ENCODE assay signal across 18 cellular contexts in genomic region chr17:65131946-65132345, GRCh38. TPM values are rescaled to one million over a fixed set of nuclear protein-coding genes. Genes with fewer than 3 reads are reported as not detected.
DNase-seq lines count a peak whose midpoint lies in the region; ATAC-seq, FAIRE-seq and TF ChIP-seq lines count a peak whose summit lies in the region.
"Had no signal": no experiment of that assay in that cellular context is flagged by ENCODE, and none has a peak within 500 bp of the region (broad histone marks: within the 10 kb centered on the region; RNA-seq: fewer than 3 reads in every experiment).

No MANE protein-coding gene starts in this region.

- BruUV-seq in K562 (replicated peaks; lab: Mats Ljungman, UMichigan) (no TSS peak), HepG2 (replicated peaks; lab: Mats Ljungman, UMichigan) (no TSS peak)

- H3K36me3 ChIP-seq in K562 (ENCODE audit: control insufficient read depth, insufficient read depth, low read length) (no peaks in the 10 kb centered on the region), HepG2 (replicated peaks in 1 of 2; ENCODE audit: control insufficient read depth in 1 of 2, insufficient read depth in 2 of 2, low read length in 2 of 2) (no peaks in the 10 kb centered on the region), colonic mucosa (no peaks in the 10 kb centered on the region)
- H3K36me3 ChIP-seq: gastroesophageal sphincter, HAP-1 had no signal

- no peaks in the 10 kb centered on the region for H3K9me3 ChIP-seq in K562 (replicated peaks; ENCODE audit: control insufficient read depth, insufficient read depth, low read depth, low read length)
- H3K9me3 ChIP-seq in HepG2 (ENCODE audit: low read length), result no peaks in the 10 kb centered on the region
- no peaks in the 10 kb centered on the region for H3K9me3 ChIP-seq in colonic mucosa
- H3K9me3 ChIP-seq: gastroesophageal sphincter, HAP-1 had no signal

- H3K27ac Mint-ChIP-seq in stimulated activated effector memory CD8-positive, alpha-beta T cell treated with anti-CD3 and anti-CD28 coated beads, Interleukin-12 subunit alpha, Interleukin-12 subunit beta, amount 100 ng/mL, for 72 hours, result no peak overlapping the region

- TF ChIP-seq POLR2A in K562 (conservative IDR thresholded peaks at IDR 0.05) (no peak), HepG2 (IDR thresholded peaks at IDR 0.05; ENCODE audit: insufficient read depth in 1 of 2, low read depth in 2 of 2, low read length in 2 of 2) (no peak)

- no peaks in the 10 kb centered on the region for H3K27me3 ChIP-seq in K562 (ENCODE audit: control insufficient read depth in 2 of 2, insufficient read depth in 2 of 2, low read length in 2 of 2)
- H3K27me3 ChIP-seq in HepG2 (ENCODE audit: control insufficient read depth in 1 of 2, insufficient read depth in 2 of 2, low read length in 2 of 2), result peaks cover 2 to 25% of the 10 kb centered on the region in 2 experiments; a peak in 4 of 5 replicates
- H3K27me3 ChIP-seq in colonic mucosa, result no peaks in the 10 kb centered on the region
- H3K27me3 ChIP-seq: dorsolateral prefrontal cortex, gastroesophageal sphincter had no signal

- H3K9me1 ChIP-seq in K562 (ENCODE audit: control insufficient read depth, insufficient read depth, low read length), result no peaks in the 10 kb centered on the region

- no peaks in the 10 kb centered on the region for H4K20me1 ChIP-seq in K562 (replicated peaks; ENCODE audit: control insufficient read depth, insufficient read depth, low read length)
- no peaks in the 10 kb centered on the region for H4K20me1 ChIP-seq in HepG2 (ENCODE audit: insufficient read depth, low read length)

- DNase-seq in AG09319 (ENCODE audit: extremely low read depth, low read depth) (peak; percentile 42), HT1080 (ENCODE audit: low read depth) (peak; percentile 80), K562 (ENCODE audit: extremely low read depth in 1 of 4, low spot score in 3 of 4) (no peak), HepG2 (ENCODE audit: low spot score) (peak; percentile 57), SW 1271 (lab: John Stamatoyannopoulos, UW) (no peak), colonic mucosa (no peak)
- DNase-seq in activated CD4-positive, alpha-beta T cell treated with anti-CD3 and anti-CD28 coated beads, Interleukin-2, amount 50 U/mL, for 48 hours, result no peak
- no peak for DNase-seq in stimulated activated effector memory CD8-positive, alpha-beta T cell treated with anti-CD3 and anti-CD28 coated beads, Interleukin-12 subunit alpha, Interleukin-12 subunit beta, amount 100 ng/mL, for 72 hours (ENCODE audit: low spot score in 2 of 2)
- DNase-seq: activated CD4-positive, alpha-beta T cell treated with anti-CD3 and anti-CD28 coated beads for 4 hours; activated T-cell treated with anti-CD3 and anti-CD28 coated beads, Interleukin-2, amount 50 U/mL, for 48 hours; amygdala; dorsolateral prefrontal cortex; kidney; stimulated activated CD4-positive, alpha-beta T cell treated with anti-CD3 and anti-CD28 coated beads, Interleukin-2, amount 100 ng/mL, for 24 hours; trophoblast cell had no signal

- H3K9ac ChIP-seq in K562 (ENCODE audit: insufficient read depth in 1 of 2, low read depth in 2 of 2, low read length in 2 of 2) (no peak overlapping the region), HepG2 (ENCODE audit: insufficient read depth, low read depth, low read length) (no peak overlapping the region), colonic mucosa (ENCODE audit: low read depth in 2 of 2, low read length in 2 of 2) (no peak overlapping the region)

- TF ChIP-seq EP300 in K562 (IDR thresholded peaks at IDR 0.05; ENCODE audit: low read length) (no peak), HepG2 (IDR thresholded peaks at IDR 0.05; ENCODE audit: low read depth in 2 of 2, low read length in 2 of 2) (no peak), HepG2 (CRISPR knock-in tag; IDR thresholded peaks at IDR 0.05; ENCODE audit: borderline replicate concordance) (no peak)

- in situ Hi-C loops in K562 (cut with MboI), result no loop called here
- in situ Hi-C loops in HepG2 (cut with HindIII; ENCODE audit: extremely low pct_ligation_motif_present, low pct_unique_long_range_greater_than_20kb), result no loop called here

- H3K4me3 Mint-ChIP-seq in stimulated activated effector memory CD8-positive, alpha-beta T cell treated with anti-CD3 and anti-CD28 coated beads, Interleukin-12 subunit alpha, Interleukin-12 subunit beta, amount 100 ng/mL, for 72 hours, result no peak overlapping the region

- H3K79me2 ChIP-seq in K562 (ENCODE audit: control insufficient read depth, insufficient read depth, low read length) (no peaks in the 10 kb centered on the region), HepG2 (ENCODE audit: insufficient read depth, low read length) (no peaks in the 10 kb centered on the region)

- no peaks in the 10 kb centered on the region for H3K9me3 Mint-ChIP-seq in stimulated activated effector memory CD8-positive, alpha-beta T cell treated with anti-CD3 and anti-CD28 coated beads, Interleukin-12 subunit alpha, Interleukin-12 subunit beta, amount 100 ng/mL, for 72 hours

- intact Hi-C loops in K562 (cut with micrococcal nuclease) (no loop called here), HepG2 (cut with micrococcal nuclease; ENCODE audit: unreplicated experiment) (no loop called here), colonic mucosa (cut with DNase I) (no loop called here)

- TF ChIP-seq RAD21 in K562 (CRISPR knock-in tag; conservative IDR thresholded peaks at IDR 0.05 in 1 of 2, IDR thresholded peaks at IDR 0.05 in 1 of 2) (no peak), HepG2 (CRISPR knock-in tag; IDR thresholded peaks at IDR 0.05) (no peak)

- H3K4me1 ChIP-seq in K562 (replicated peaks in 1 of 2; ENCODE audit: control insufficient read depth in 2 of 2, insufficient read depth in 2 of 2, low read length in 2 of 2), result peaks cover 8 to 15% of the 10 kb centered on the region in 2 experiments; a peak in 3 of 5 replicates
- peaks cover 26% of the 10 kb centered on the region for H3K4me1 ChIP-seq in HepG2 (ENCODE audit: insufficient read depth, low read length)
- H3K4me1 ChIP-seq in colonic mucosa, result no peaks in the 10 kb centered on the region
- H3K4me1 ChIP-seq: HAP-1 had no signal

- no peak overlapping the region for H3K4me2 ChIP-seq in K562 (ENCODE audit: insufficient read depth, low read length)
- peak overlapping the region; percentile 50 for H3K4me2 ChIP-seq in HepG2 (ENCODE audit: low read depth, low read length)

- no peak overlapping the region for H3K4me3 ChIP-seq in K562
- no peak overlapping the region for H3K4me3 ChIP-seq in HepG2 (replicated peaks in 1 of 3; ENCODE audit: insufficient read depth in 1 of 3, low read depth in 2 of 3, low read length in 3 of 3)
- no peak overlapping the region for H3K4me3 ChIP-seq in colonic mucosa
- H3K4me3 ChIP-seq: dorsolateral prefrontal cortex, gastroesophageal sphincter, HAP-1 had no signal

- no peak overlapping the region for H3K27ac ChIP-seq in K562 (ENCODE audit: extremely low read depth, low read depth, low read length)
- H3K27ac ChIP-seq in HepG2 (ENCODE audit: extremely low read length, insufficient read depth, low read length), result no peak overlapping the region
- H3K27ac ChIP-seq in colonic mucosa, result no peak overlapping the region
- H3K27ac ChIP-seq: C4-2B, dorsolateral prefrontal cortex, gastroesophageal sphincter had no signal

- POLR2A ChIA-PET in K562 (lab: Yijun Ruan, JAX) (interaction anchor here (1.2 kb wide), 1 partner anchor 9 kb away, joined by 4 read pairs; no protein-coding TSS in a partner anchor), HepG2 (lab: Yijun Ruan, JAX) (interaction anchor here (0.6 kb wide), 1 partner anchor 9 kb away, joined by 3 read pairs; no protein-coding TSS in a partner anchor)

- CTCF ChIA-PET in K562 (lab: Yijun Ruan, JAX; ENCODE audit: low intra/inter-chr PET ratio), result no interaction called here
- CTCF ChIA-PET in HepG2 (lab: Yijun Ruan, JAX; ENCODE audit: low intra/inter-chr PET ratio, low total read pairs), result no interaction called here

- no peak for TF ChIP-seq CTCF in AG09319 (IDR thresholded peaks at IDR 0.05; ENCODE audit: low read depth, low read length)
- no peak for TF ChIP-seq CTCF in K562 (IDR thresholded peaks at IDR 0.05 in 2 of 3, conservative IDR thresholded peaks at IDR 0.05 in 1 of 3; ENCODE audit: insufficient read depth in 2 of 3, low read depth in 1 of 3, low read length in 3 of 3)
- no peak for TF ChIP-seq CTCF in HepG2 (CRISPR knock-in tag; IDR thresholded peaks at IDR 0.05)
- TF ChIP-seq CTCF in colonic mucosa (IDR thresholded peaks at IDR 0.05), result no peak

- ATAC-seq in K562, result no peak
- peak; percentile 82 for ATAC-seq in HepG2
- no peak for ATAC-seq in stimulated activated effector memory CD8-positive, alpha-beta T cell treated with anti-CD3 and anti-CD28 coated beads, Interleukin-12 subunit alpha, Interleukin-12 subunit beta, amount 100 ng/mL, for 72 hours
- ATAC-seq: gastroesophageal sphincter had no signal

- peak overlapping the region; percentile 83 for H2AFZ ChIP-seq in K562 (ENCODE audit: low read depth, low read length)
- H2AFZ ChIP-seq in HepG2 (ENCODE audit: low read length), result no peak overlapping the region

- peaks cover 6% of the 10 kb centered on the region for H3K4me1 Mint-ChIP-seq in stimulated activated effector memory CD8-positive, alpha-beta T cell treated with anti-CD3 and anti-CD28 coated beads, Interleukin-12 subunit alpha, Interleukin-12 subunit beta, amount 100 ng/mL, for 72 hours

- WGBS in K562 (ENCODE audit: insufficient coverage, low coverage, missing lambda C conversion rate), result 73% methylated on average over 4 of the region's 5 CpGs
- 0% methylated on average over 5 of the region's 5 CpGs for WGBS in HepG2 (ENCODE audit: low lambda C conversion rate)

- no peaks in the 10 kb centered on the region for H3K36me3 Mint-ChIP-seq in stimulated activated effector memory CD8-positive, alpha-beta T cell treated with anti-CD3 and anti-CD28 coated beads, Interleukin-12 subunit alpha, Interleukin-12 subunit beta, amount 100 ng/mL, for 72 hours

- no peak for FAIRE-seq in K562 (lab: Jason Lieb, UNC)
- FAIRE-seq in HepG2 (lab: Jason Lieb, UNC), result peak; percentile 73
- FAIRE-seq: kidney had no signal

RNA-seq across cellular contexts. Expression of gene RGS9, which starts 5.2 kb away (rescaled TPM):
- total RNA-seq in HT1080 (2014; rRNA removed; shearing (Covaris generic)), result 2.2 and 4.0 TPM in 2 replicates
- polyA plus RNA-seq in HT1080 (2015; cell fraction: cytosol; rRNA removed), result 0.97 and 1.2 TPM in 2 replicates
- 0.28 and 0.31 TPM in 2 replicates for polyA plus RNA-seq in HT1080 (2015; cell fraction: nucleus; rRNA removed)
- 0.39 TPM in 1 of 2 replicates, not detected in the other for total RNA-seq in K562 (2011; cell fraction: chromatin; rRNA removed; ENCODE audit: low replicate concordance)
- total RNA-seq in K562 (2011; cell fraction: nucleolus; rRNA removed), result not detected in 2 replicates
- total RNA-seq in K562 (2011; cell fraction: nucleoplasm; rRNA removed), result 0.23 and 0.44 TPM in 2 replicates
- total RNA-seq in K562 (2014; rRNA removed) (0.18 and 0.69 TPM in 2 replicates), K562 (2014; rRNA removed; fragmentation: Illumina TruSeq; extraction: Trizol) (0.54 and 0.55 TPM in 2 replicates), K562 (2015; rRNA removed; fragmentation: Illumina TruSeq; extraction: Trizol) (0.38 and 0.65 TPM in 2 replicates), K562 (2021) (0.60 and 0.73 TPM in 2 replicates), HepG2 (2016; rRNA removed; fragmentation: Illumina TruSeq; extraction: Trizol) (0.44 and 0.66 TPM in 2 replicates), colonic mucosa (1 to 10 TPM; 7.4 to 9.9 TPM)
- polyA plus RNA-seq in K562 (2011; rRNA removed) (0.55 and 1.4 TPM in 2 replicates), K562 (2014; fragmentation: Illumina TruSeq; extraction: Trizol) (0.55 and 0.74 TPM in 2 replicates), K562 (2014; fragmentation: Nextera tagmentation; extraction: Ambion mirVana) (under 1 TPM; 0.38 to 0.55 TPM), K562 (2014; rRNA removed) (0.49 TPM in 2 replicates), HepG2 (2011; rRNA removed) (0.43 and 0.74 TPM in 2 replicates)
- polyA plus RNA-seq in K562 (2011; cell fraction: cytosol; rRNA removed), result 0.40 and 0.81 TPM in 2 replicates
- polyA plus RNA-seq in K562 (2011; cell fraction: nucleus; rRNA removed), result 0.24 and 0.33 TPM in 2 replicates
- 0.74 and 1.2 TPM in 2 replicates for polyA plus RNA-seq in K562 (2012)
- 0.30 and 0.67 TPM in 2 replicates for polyA minus RNA-seq in K562 (2011; rRNA and poly(A)+ RNA removed)
- polyA minus RNA-seq in K562 (2011; cell fraction: cytosol; rRNA and poly(A)+ RNA removed), result not detected in 2 replicates
- polyA minus RNA-seq in K562 (2011; cell fraction: nucleus; rRNA and poly(A)+ RNA removed), result 0.56 TPM in 1 of 2 replicates, not detected in the other
- total RNA-seq in HepG2 (2016; cell fraction: cytosol; rRNA removed; fragmentation: Illumina TruSeq; extraction: Trizol; ENCODE audit: low read depth), result 0.62 and 2.1 TPM in 2 replicates
- total RNA-seq in HepG2 (2016; cell fraction: insoluble cytoplasmic fraction; rRNA removed; fragmentation: Illumina TruSeq; extraction: Trizol), result 0.13 and 0.37 TPM in 2 replicates
- total RNA-seq in HepG2 (2016; cell fraction: membrane; rRNA removed; fragmentation: Illumina TruSeq; extraction: Trizol), result 1.5 and 2.3 TPM in 2 replicates
- total RNA-seq in HepG2 (2016; cell fraction: nucleus; rRNA removed; fragmentation: Illumina TruSeq; extraction: Trizol), result not detected in 2 replicates
- 0.22 and 0.24 TPM in 2 replicates for polyA plus RNA-seq in HepG2 (2011; cell fraction: cytosol; rRNA removed)
- 0.06 and 0.10 TPM in 2 replicates for polyA plus RNA-seq in HepG2 (2011; cell fraction: nucleus; rRNA removed)
- polyA plus RNA-seq in HepG2 (2012), result 0.47 and 0.65 TPM in 2 replicates
- polyA plus RNA-seq in HepG2 (2016; cell fraction: cytosol; fragmentation: Illumina TruSeq; extraction: Trizol; ENCODE audit: low read depth), result 1.7 and 2.2 TPM in 2 replicates
- polyA plus RNA-seq in HepG2 (2016; cell fraction: insoluble cytoplasmic fraction; fragmentation: Illumina TruSeq; extraction: Trizol; ENCODE audit: low read depth), result 0.62 and 0.74 TPM in 2 replicates
- 1.2 and 1.8 TPM in 2 replicates for polyA plus RNA-seq in HepG2 (2016; cell fraction: membrane; fragmentation: Illumina TruSeq; extraction: Trizol; ENCODE audit: low read depth)
- 0.29 and 0.72 TPM in 2 replicates for polyA plus RNA-seq in HepG2 (2016; cell fraction: nucleus; fragmentation: Illumina TruSeq; extraction: Trizol; ENCODE audit: insufficient read depth, low read depth)
- 0.20 and 0.23 TPM in 2 replicates for polyA minus RNA-seq in HepG2 (2011; rRNA and poly(A)+ RNA removed; ENCODE audit: low replicate concordance)
- polyA minus RNA-seq in HepG2 (2011; cell fraction: cytosol; rRNA and poly(A)+ RNA removed), result not detected in 2 replicates
- 0.13 TPM in 1 of 2 replicates, not detected in the other for polyA minus RNA-seq in HepG2 (2011; cell fraction: nucleus; rRNA and poly(A)+ RNA removed)

Comparison
In these comparisons a context has a peak if more than half of its experiments do, and no peak if none do; other contexts are left out.
1. DNase-seq: peak in AG09319 (single experiment), HT1080 (single experiment) and HepG2 (single experiment); none in K562 (0 of 4), activated CD4-positive, alpha-beta T cell treated with anti-CD3 and anti-CD28 coated beads, Interleukin-2, amount 50 U/mL, for 48 hours (0 of 2), SW 1271 (0 of 2), stimulated activated effector memory CD8-positive, alpha-beta T cell treated with anti-CD3 and anti-CD28 coated beads, Interleukin-12 subunit alpha, Interleukin-12 subunit beta, amount 100 ng/mL, for 72 hours (0 of 2) and colonic mucosa (single experiment).